Comparison of ENCODE assay signal across 8 cellular contexts in genomic region chr18:55343396-55344073, GRCh38.
A peak's percentile ranks its signal among the peaks of the same experiment; 100 is the strongest.
DNase-seq lines count a peak whose midpoint lies in the region; ATAC-seq and TF ChIP-seq lines count a peak whose summit lies in the region.

No MANE protein-coding gene starts in this region.

- WGBS in ovary, 3 donors = 75 to 83% (median 79%) methylated on average over 3 of the region's 3 CpGs

- peak overlapping the region; percentile 63 for H3K27ac ChIP-seq in cingulate gyrus (ENCODE audit: low read depth, low read length)
- H3K27ac ChIP-seq in ovary = no peak overlapping the region
- no peak overlapping the region for H3K27ac ChIP-seq in effector memory CD4-positive, alpha-beta T cell (ENCODE audit: insufficient read depth, low read length, poor library complexity, severe bottlenecking)

- ATAC-seq in GM21529 (IDR thresholded peaks at IDR 0.05; ENCODE audit: unreplicated experiment) = peak; percentile 71

- no peak overlapping the region for H3K4me3 ChIP-seq in ovary
- no peak overlapping the region for H3K4me3 ChIP-seq in effector memory CD4-positive, alpha-beta T cell (ENCODE audit: insufficient read depth, low read depth, low read length, poor library complexity, severe bottlenecking)

- TF ChIP-seq EP300 in ovary (IDR thresholded peaks at IDR 0.05) = no peak

- H3K27me3 ChIP-seq in ovary = no peaks in the 10 kb centered on the region
- no peaks in the 10 kb centered on the region for H3K27me3 ChIP-seq in effector memory CD4-positive, alpha-beta T cell (replicated peaks; ENCODE audit: control insufficient read depth, insufficient read depth, low read length, poor library complexity, severe bottlenecking)

- intact Hi-C loops in ovary (cut with DNase I) = loop anchor here in 1 of 4 donors (10.0 kb wide), 1 partner anchor 1231 kb away; no protein-coding TSS in a partner anchor

- H3K4me1 ChIP-seq in ovary (ENCODE audit: insufficient read depth) = peaks cover 2% of the 10 kb centered on the region
- H3K4me1 ChIP-seq in effector memory CD4-positive, alpha-beta T cell (ENCODE audit: control insufficient read depth, insufficient read depth, low read length, poor library complexity, severe bottlenecking) = no peaks in the 10 kb centered on the region

- TF ChIP-seq POLR2A in ovary (IDR thresholded peaks at IDR 0.05) = no peak

- no peaks in the 10 kb centered on the region for H3K9me3 ChIP-seq in ovary
- H3K9me3 ChIP-seq in effector memory CD4-positive, alpha-beta T cell (ENCODE audit: control insufficient read depth, low read length) = no peaks in the 10 kb centered on the region

- DNase-seq in DMS53 (lab: John Stamatoyannopoulos, UW) (peak; percentile 68), NCI-H1105 treated with DMSO at 0.1 percent for 48 hours (lab: John Stamatoyannopoulos, UW) (peak; percentile 51), ovary (no peak), DMS153 (lab: John Stamatoyannopoulos, UW) (no peak), NCI-H226 (no peak)
- DNase-seq in effector memory CD4-positive, alpha-beta T cell = no peak

- H3K36me3 ChIP-seq in ovary = no peaks in the 10 kb centered on the region
- no peaks in the 10 kb centered on the region for H3K36me3 ChIP-seq in effector memory CD4-positive, alpha-beta T cell (ENCODE audit: control insufficient read depth, insufficient read depth, low read length)

- TF ChIP-seq CTCF in ovary (IDR thresholded peaks at IDR 0.05) = peak; percentile 7 to 38 (median 32)

Comparison
In these comparisons a context has a peak if more than half of its experiments do, and no peak if none do; other contexts are left out.
1. DNase-seq: peak in DMS53 (single experiment) and NCI-H1105 treated with DMSO at 0.1 percent for 48 hours (single experiment); none in ovary (0 of 5), DMS153 (single experiment), effector memory CD4-positive, alpha-beta T cell (0 of 3) and NCI-H226 (single experiment).